ENCODE assay signal across 16 cellular contexts in the genomic region with DNA sequence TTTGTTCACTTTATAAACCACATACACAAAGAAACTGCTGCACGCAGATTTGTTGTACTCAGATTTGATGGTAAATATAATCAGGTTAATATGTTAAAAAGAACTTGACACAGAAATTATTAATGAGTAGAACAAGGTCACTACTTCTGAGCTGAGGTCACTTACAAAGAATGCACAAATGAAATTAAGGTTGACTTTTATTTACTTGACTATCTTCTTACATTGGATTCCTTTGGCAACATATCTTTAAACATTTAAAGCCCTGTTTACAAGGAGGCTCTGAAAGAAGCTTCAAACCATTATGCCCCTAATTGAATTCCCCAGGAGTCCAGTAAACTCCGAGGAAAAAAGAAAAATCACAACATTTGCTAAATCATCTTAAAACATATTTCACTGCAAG.
"Had no signal": no experiment of that assay in that cellular context is flagged by ENCODE, and none has a peak within 500 bp of the region (broad histone marks: within the 10 kb centered on the region; RNA-seq: fewer than 3 reads in every experiment).

No MANE protein-coding gene starts in this region.

- H3K36me3 ChIP-seq: lower lobe of right lung, tibial artery, vagina had no signal

- ATAC-seq: esophagus mucosa, lower lobe of right lung, right cardiac atrium had no signal

- H3K4me3 ChIP-seq: lower lobe of right lung, smooth muscle cell, tibial artery, vagina had no signal

- H3K4me3 Mint-ChIP-seq: dendritic cell treated with granulocyte-macrophage colony-stimulating factor and Interleukin-4, amounts not matched to agents 40 ng/mL and 50 ng/mL, for 4 days; naive B cell; T-helper 1 cell treated with Interleukin-12 subunit alpha and Interleukin-12 subunit beta and Interleukin-4 antibody, amounts not matched to agents 30 μg/mL and 1 μg/mL, for 36 hours had no signal

- H3K36me3 Mint-ChIP-seq: naive B cell had no signal

- DNase-seq: activated CD4-positive, alpha-beta T cell treated with anti-CD3 and anti-CD28 coated beads, Interleukin-2, amount 50 U/mL, for 1 hour; activated naive CD4-positive, alpha-beta T cell treated with anti-CD3 and anti-CD28 coated beads, Interleukin-2, amount 50 U/mL, for 16 hours; activated T-cell treated with anti-CD3 and anti-CD28 coated beads for 4 hours; foreskin fibroblast; lower lobe of right lung; naive B cell; posterior cingulate gyrus; right cardiac atrium; tibial artery had no signal

- H3K4me1 ChIP-seq: lower lobe of right lung had no signal

- H3K27ac ChIP-seq: lower lobe of right lung, tibial artery, vagina had no signal

- H3K4me1 Mint-ChIP-seq: naive B cell had no signal

- H3K27me3 Mint-ChIP-seq: brain; dendritic cell treated with granulocyte-macrophage colony-stimulating factor and Interleukin-4, amounts not matched to agents 40 ng/mL and 50 ng/mL, for 4 days; naive B cell had no signal

- H3K27ac Mint-ChIP-seq: activated T-helper 2 cell treated with anti-CD3 and anti-CD28 coated beads, Interferon-gamma antibody, Interleukin-2, Interleukin-4, amounts not matched to agents 10 μg/mL and 5 μg/mL and 100 μg/mL, durations not matched to agents 14 hours and 24 hours and 36 hours; dendritic cell treated with granulocyte-macrophage colony-stimulating factor and Interleukin-4, amounts not matched to agents 40 ng/mL and 50 ng/mL, for 4 days; naive B cell; T-helper 1 cell treated with Interleukin-12 subunit alpha and Interleukin-12 subunit beta and Interleukin-4 antibody, amounts not matched to agents 30 μg/mL and 1 μg/mL, for 36 hours had no signal

- H3K9me3 ChIP-seq: lower lobe of right lung, vagina had no signal

- H3K9me3 Mint-ChIP-seq: activated T-helper 2 cell treated with anti-CD3 and anti-CD28 coated beads, Interferon-gamma antibody, Interleukin-2, Interleukin-4, amounts not matched to agents 10 μg/mL and 5 μg/mL and 100 μg/mL, durations not matched to agents 14 hours and 24 hours and 36 hours; T-helper 1 cell treated with Interleukin-12 subunit alpha and Interleukin-12 subunit beta and Interleukin-4 antibody, amounts not matched to agents 30 μg/mL and 1 μg/mL, for 36 hours had no signal

- H3K27me3 ChIP-seq: tibial artery, vagina had no signal
